8 cellular contexts compared by ENCODE assay signal in the genomic region with DNA sequence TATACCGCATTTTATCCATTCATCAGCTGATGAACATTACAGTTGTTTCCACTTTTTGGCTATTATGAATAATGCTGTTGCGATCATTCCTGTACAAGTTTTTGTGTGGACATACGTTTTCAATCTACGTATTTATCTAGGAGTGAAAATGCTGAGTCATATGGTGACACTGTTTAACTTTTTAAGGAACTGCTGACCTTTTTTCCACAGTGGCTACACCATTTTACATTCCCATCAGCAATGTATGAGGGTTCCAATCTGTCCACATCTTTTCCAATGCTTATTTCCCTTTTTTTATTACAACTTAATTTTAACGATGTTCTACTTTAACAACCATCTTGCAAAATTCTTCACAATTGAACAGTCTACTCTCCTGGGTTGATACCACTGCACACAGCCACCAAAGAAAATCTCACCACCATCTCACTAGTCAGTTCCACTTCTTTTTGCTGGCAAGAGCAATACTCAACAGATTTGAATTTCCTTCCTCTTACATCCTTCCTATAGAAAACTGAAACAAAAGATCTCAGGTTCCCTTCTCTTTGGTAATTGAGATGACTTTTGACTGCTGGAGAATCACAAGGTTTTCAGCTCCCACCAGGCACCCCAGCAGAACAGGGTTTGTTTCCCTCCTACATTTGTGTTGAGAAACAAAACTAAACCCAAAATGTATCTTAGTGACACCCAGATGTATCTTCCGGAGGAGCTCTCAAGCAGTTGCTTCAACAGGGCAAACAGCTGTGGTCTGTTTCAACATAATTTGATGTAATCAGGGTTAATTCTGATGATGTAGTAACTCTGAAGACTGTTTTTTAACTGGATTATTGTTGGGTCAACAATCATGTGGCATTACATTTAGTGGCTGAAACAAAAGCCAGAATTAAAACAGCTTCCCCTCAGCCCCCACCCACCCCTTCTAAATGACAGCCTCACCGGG. TPM values are rescaled to one million over a fixed set of nuclear protein-coding genes. Genes with fewer than 3 reads are reported as not detected.
DNase-seq lines count a peak whose midpoint lies in the region; ATAC-seq, FAIRE-seq and TF ChIP-seq lines count a peak whose summit lies in the region.

No MANE protein-coding gene starts in this region.

- H3K79me2 ChIP-seq in GM12878 (ENCODE audit: control insufficient read depth, insufficient read depth, low read length), result no peaks in the 10 kb centered on the region

- BruUV-seq in GM12878 (replicated peaks; lab: Mats Ljungman, UMichigan), result no TSS peak

- intact Hi-C loops in GM12878 (cut with micrococcal nuclease; ENCODE audit: unreplicated experiment), result loop anchor here (5.0 to 10.0 kb wide), 2 partner anchors 287 to 350 kb away; a partner anchor contains a TSS

- no peak overlapping the region; the same call in 1 of the 2 replicates for H3K9ac ChIP-seq in HUES64 (ENCODE audit: low read depth, low read length)
- peak overlapping the region; percentile 47; the same call in 1 of the 2 replicates for H3K9ac ChIP-seq in GM12878 (ENCODE audit: control insufficient read depth, insufficient read depth, low read length)

- H4K20me1 ChIP-seq in GM12878 (ENCODE audit: control insufficient read depth, insufficient read depth), result no peaks in the 10 kb centered on the region

- POLR2A ChIA-PET in GM12878 (lab: Charles Lee), result interaction anchor here (1.3 kb wide), 1 partner anchor 27 kb away, joined by 3 read pairs; no protein-coding TSS in a partner anchor

- no peak for TF ChIP-seq RAD21 in GM12878 (IDR thresholded peaks at IDR 0.05; ENCODE audit: insufficient read depth, low read depth, low read length)

- TF ChIP-seq EP300 in GM12878 (IDR thresholded peaks at IDR 0.05; ENCODE audit: borderline replicate concordance in 1 of 2, control insufficient read depth in 1 of 2, low read depth in 2 of 2, low read length in 2 of 2), result no peak

- no peak overlapping the region for H3K4me3 ChIP-seq in HUES64 (ENCODE audit: low read length)
- H3K4me3 ChIP-seq in GM12878, result peak overlapping the region; percentile 18; the same call in 1 of the 2 replicates
- no peak overlapping the region for H3K4me3 ChIP-seq in skin epidermis

- H3K36me3 ChIP-seq in HUES64 (ENCODE audit: insufficient read depth, low read length) (no peaks in the 10 kb centered on the region), GM12878 (ENCODE audit: control insufficient read depth in 2 of 2, insufficient read depth in 2 of 2, low read length in 1 of 2) (no peaks in the 10 kb centered on the region)

- in situ Hi-C loops in GM12878 (cut with MboI), result no loop called here

- H3K4me1 ChIP-seq in HUES64 (ENCODE audit: insufficient read depth, low read length) (peaks cover 27% of the 10 kb centered on the region), GM12878 (ENCODE audit: control insufficient read depth, insufficient read depth, low read length) (peaks cover 66% of the 10 kb centered on the region)

- H3K4me2 ChIP-seq in GM12878 (ENCODE audit: control insufficient read depth, insufficient read depth), result peak overlapping the region; percentile 88

- peak overlapping the region; percentile 63 for H3K27ac ChIP-seq in HUES64 (ENCODE audit: low read depth, low read length)
- H3K27ac ChIP-seq in GM12878 (ENCODE audit: control insufficient read depth, insufficient read depth), result peak overlapping the region; percentile 73
- peak overlapping the region in 16 of 21 experiments; percentile 2 to 70 (median 31) for H3K27ac ChIP-seq in skin epidermis

- SMC1A ChIA-PET in GM12878 (lab: Charles Lee; ENCODE audit: uncharacterized antibody, unreplicated experiment), result interaction anchor here (0.8 to 2.6 kb wide), 10 partner anchors 9 to 196 kb away, joined by 3 to 10 read pairs (median 4); no protein-coding TSS in a partner anchor

- H2AFZ ChIP-seq in GM12878 (ENCODE audit: control insufficient read depth, low read depth, low read length), result peak overlapping the region; percentile 9

- DNase-seq in GM20000 (ENCODE audit: low spot score) (peak; percentile 25), GM12878 (ENCODE audit: low read depth, low spot score) (peak; percentile 70), amniotic stem cell (lab: John Stamatoyannopoulos, UW) (no peak), D721Med (ENCODE audit: insufficient read length, low spot score) (no peak)
- DNase-seq in activated naive CD4-positive, alpha-beta T cell treated with anti-CD3 and anti-CD28 coated beads, Interleukin-2, amount 50 U/mL, for 16 hours, result no peak
- no peak for DNase-seq in effector CD8-positive, alpha-beta T cell (lab: John Stamatoyannopoulos, UW)

- RAD21 ChIA-PET in GM12878 (lab: Charles Lee; ENCODE audit: unreplicated experiment), result interaction anchor here (0.8 to 2.1 kb wide), 5 partner anchors 9 to 196 kb away, joined by 3 to 10 read pairs (median 4); a partner anchor contains a TSS

- CTCF ChIA-PET in GM12878 (lab: Yijun Ruan, JAX), result interaction anchor here (1.2 to 11.9 kb wide), 7 partner anchors 9 to 196 kb away, joined by 3 to 280 read pairs (median 6); no protein-coding TSS in a partner anchor

- H3K27me3 ChIP-seq in HUES64 (ENCODE audit: insufficient read depth, low read length) (peaks cover under 1% of the 10 kb centered on the region), GM12878 (replicated peaks in 1 of 2; ENCODE audit: control insufficient read depth in 2 of 2, insufficient read depth in 2 of 2, low read length in 1 of 2) (no peaks in the 10 kb centered on the region)

- ATAC-seq in GM12878, result peak; percentile 12

- TF ChIP-seq CTCF in GM20000 (IDR thresholded peaks at IDR 0.05; ENCODE audit: extremely low read depth, missing control alignments), result no peak
- TF ChIP-seq CTCF in GM12878 (IDR thresholded peaks at IDR 0.05 in 2 of 3, conservative IDR thresholded peaks at IDR 0.05 in 1 of 3; ENCODE audit: control insufficient read depth in 2 of 3, extremely low read depth in 1 of 3, insufficient read depth in 1 of 3, low read depth in 3 of 3, low read length in 3 of 3), result no peak
- TF ChIP-seq CTCF in D721Med (IDR thresholded peaks at IDR 0.05; ENCODE audit: insufficient read depth, missing control alignments), result no peak

- WGBS in HUES64, result 90% methylated on average over 7 of the region's 7 CpGs
- WGBS in GM12878 (ENCODE audit: insufficient coverage, insufficient replicate concordance, low lambda C conversion rate, missing lambda C conversion rate), result 8% methylated on average over 7 of the region's 7 CpGs

- TF ChIP-seq POLR2A in GM12878 (IDR thresholded peaks at IDR 0.05; ENCODE audit: low read depth, low read length), result no peak

- H3K9me3 ChIP-seq in HUES64 (ENCODE audit: insufficient read depth, low read depth, low read length) (no peaks in the 10 kb centered on the region), GM12878 (replicated peaks; ENCODE audit: control insufficient read depth, insufficient read depth, low read length) (no peaks in the 10 kb centered on the region; the same call in 2 of the 3 replicates)

- no peak for FAIRE-seq in GM12878 (lab: Jason Lieb, UNC)
- no peak for FAIRE-seq in D721Med (lab: Jason Lieb, UNC)

TF ChIP-seq in GM12878, 131 proteins besides CTCF, POLR2A, EP300 and RAD21 (continues in another document):
- TF ChIP-seq CREB1 (IDR thresholded peaks at IDR 0.05; ENCODE audit: low read depth) (0 out of 2 replicates have a peak, but pooled peaks have one; percentile 52), CREM (IDR thresholded peaks at IDR 0.05; ENCODE audit: low read depth) (0 out of 2 replicates have a peak, but pooled peaks have one; percentile 24), NFIC (IDR thresholded peaks at IDR 0.05; ENCODE audit: low read depth, low read length) (0 out of 2 replicates have a peak, but pooled peaks have one; percentile 30), ESRRA (IDR thresholded peaks at IDR 0.05; ENCODE audit: low read length) (no peak), ETV6 (conservative IDR thresholded peaks at IDR 0.05 in 1 of 2, IDR thresholded peaks at IDR 0.05 in 1 of 2; ENCODE audit: borderline replicate concordance in 1 of 2, low read depth in 1 of 2) (peak in 1 of 2 experiments; percentile 10; a peak in 1 of 4 replicates), HDAC2 (IDR thresholded peaks at IDR 0.05) (no peak), IKZF2 (IDR thresholded peaks at IDR 0.05) (peak; percentile 50), EED (IDR thresholded peaks at IDR 0.05; ENCODE audit: low read depth) (peak; percentile 47; the same call in 1 of the 2 replicates), JUNB (IDR thresholded peaks at IDR 0.05) (peak; percentile 68), IRF4 (IDR thresholded peaks at IDR 0.05; ENCODE audit: low read depth, low read length) (0 out of 2 replicates have a peak, but pooled peaks have one; percentile 33)
- TF ChIP-seq, protein P1, sequence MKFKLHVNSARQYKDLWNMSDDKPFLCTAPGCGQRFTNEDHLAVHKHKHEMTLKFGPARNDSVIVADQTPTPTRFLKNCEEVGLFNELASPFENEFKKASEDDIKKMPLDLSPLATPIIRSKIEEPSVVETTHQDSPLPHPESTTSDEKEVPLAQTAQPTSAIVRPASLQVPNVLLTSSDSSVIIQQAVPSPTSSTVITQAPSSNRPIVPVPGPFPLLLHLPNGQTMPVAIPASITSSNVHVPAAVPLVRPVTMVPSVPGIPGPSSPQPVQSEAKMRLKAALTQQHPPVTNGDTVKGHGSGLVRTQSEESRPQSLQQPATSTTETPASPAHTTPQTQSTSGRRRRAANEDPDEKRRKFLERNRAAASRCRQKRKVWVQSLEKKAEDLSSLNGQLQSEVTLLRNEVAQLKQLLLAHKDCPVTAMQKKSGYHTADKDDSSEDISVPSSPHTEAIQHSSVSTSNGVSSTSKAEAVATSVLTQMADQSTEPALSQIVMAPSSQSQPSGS (IDR thresholded peaks at IDR 0.05; ENCODE audit: low read length), result 0 out of 2 replicates have a peak, but pooled peaks have one; percentile 27

RNA-seq across cellular contexts. Expression of a gene that starts 7.0 kb away (rescaled TPM):
- 5.0 TPM for polyA plus RNA-seq in HUES64 (2013, experiment 1 of 2)
- 6.5 TPM for polyA plus RNA-seq in HUES64 (2013, experiment 2 of 2)
- total RNA-seq in GM12878 (2013; cell fraction: nucleolus; rRNA removed), result 6.6 and 9.8 TPM in 2 replicates
- 4.8 and 5.7 TPM in 2 replicates for total RNA-seq in GM12878 (2014; rRNA removed)
- total RNA-seq in GM12878 (2014; rRNA removed; fragmentation: Illumina TruSeq; extraction: Trizol), result 5.7 and 6.4 TPM in 2 replicates
- total RNA-seq in GM12878 (2021), result 12.0 and 12.6 TPM in 2 replicates
- polyA plus RNA-seq in GM12878 (2011; ENCODE audit: low read depth), result 3.8 TPM
- polyA plus RNA-seq in GM12878 (2011; rRNA removed), result 0.24 and 0.69 TPM in 2 replicates
- polyA plus RNA-seq in GM12878 (2011; cell fraction: cytosol; rRNA removed), result 0.25 and 0.38 TPM in 2 replicates
- 0.67 and 0.76 TPM in 2 replicates for polyA plus RNA-seq in GM12878 (2011; cell fraction: nucleus; rRNA removed)
- 5.4 and 6.4 TPM in 2 replicates for polyA plus RNA-seq in GM12878 (2012)
- 7.9 and 8.7 TPM in 2 replicates for polyA plus RNA-seq in GM12878 (2014; fragmentation: Illumina TruSeq; extraction: Trizol)
- polyA plus RNA-seq in GM12878 (2014; fragmentation: Nextera tagmentation; extraction: Ambion mirVana), result 1 to 10 TPM; 1.1 to 2.1 TPM
- 5.0 and 5.2 TPM in 2 replicates for polyA plus RNA-seq in GM12878 (2014; rRNA removed)
- 1 to 10 TPM; 1.6 to 2.8 TPM for polyA plus RNA-seq in GM12878 (2016; fragmentation: Nextera tagmentation; extraction: Ambion mirVana)
- polyA minus RNA-seq in GM12878 (2011; rRNA and poly(A)+ RNA removed), result 0.66 and 1.7 TPM in 2 replicates
- polyA minus RNA-seq in GM12878 (2011; cell fraction: cytosol; rRNA and poly(A)+ RNA removed), result 0.94 TPM in 1 of 2 replicates, not detected in the other
- 0.38 and 0.48 TPM in 2 replicates for polyA minus RNA-seq in GM12878 (2011; cell fraction: nucleus; rRNA and poly(A)+ RNA removed)

Comparison
In these comparisons a context has a peak if more than half of its experiments do, and no peak if none do; other contexts are left out.
1. DNase-seq: peak in GM20000 (single experiment) and GM12878 (single experiment); none in amniotic stem cell (single experiment), activated naive CD4-positive, alpha-beta T cell treated with anti-CD3 and anti-CD28 coated beads, Interleukin-2, amount 50 U/mL, for 16 hours (single experiment), effector CD8-positive, alpha-beta T cell (single experiment) and D721Med (single experiment).
2. Peak in every context shown above with its lines, with median percentiles within 50 percentile points of each other: H3K27ac ChIP-seq.